In genomic region chr2:151357359-151357758, GRCh38 we compare ENCODE assay signal across 9 cellular contexts. TPM values are rescaled to one million over a fixed set of nuclear protein-coding genes. Genes with fewer than 3 reads are reported as not detected.
A peak's percentile ranks its signal among the peaks of the same experiment; 100 is the strongest.
DNase-seq lines count a peak whose midpoint lies in the region; ATAC-seq and TF ChIP-seq lines count a peak whose summit lies in the region.
"Had no signal": no experiment of that assay in that cellular context is flagged by ENCODE, and none has a peak within 500 bp of the region (broad histone marks: within the 10 kb centered on the region; RNA-seq: fewer than 3 reads in every experiment).

Gene TNFAIP6, plus strand, starts transcription at chr2:151357592. Its CDS starts 75 bp downstream, at chr2:151357667.

- no peaks in the 10 kb centered on the region for H3K27me3 ChIP-seq in HUES6 (ENCODE audit: control insufficient read depth, insufficient read depth, low read length)
- no peaks in the 10 kb centered on the region for H3K27me3 ChIP-seq in brain microvascular endothelial cell (replicated peaks)
- H3K27me3 ChIP-seq in kidney epithelial cell (ENCODE audit: control insufficient read depth, insufficient read depth, low read length): no peaks in the 10 kb centered on the region
- no peaks in the 10 kb centered on the region for H3K27me3 ChIP-seq in transverse colon

- no peak within 1 kb of the TSS for H3K27ac Mint-ChIP-seq in activated CD8-positive, alpha-beta T cell treated with anti-CD3 and anti-CD28 coated beads for 36 hours

- ATAC-seq in activated CD8-positive, alpha-beta T cell treated with anti-CD3 and anti-CD28 coated beads for 36 hours: no peak
- ATAC-seq in left colon (no peak), HG03025 (IDR thresholded peaks at IDR 0.05; ENCODE audit: low FRiP score, unreplicated experiment) (no peak)

- DNase-seq in brain microvascular endothelial cell (peak; percentile 86), kidney epithelial cell (ENCODE audit: low read depth) (peak; percentile 47), transverse colon (no peak), GOT3 (lab: John Stamatoyannopoulos, UW) (no peak), left colon (no peak)
- DNase-seq in activated CD8-positive, alpha-beta T cell treated with anti-CD3 and anti-CD28 coated beads for 36 hours: no peak
- DNase-seq: effector CD4-positive, alpha-beta T cell had no signal

- H3K4me3 ChIP-seq in HUES6 (ENCODE audit: low read depth, low read length): peak within 1 kb of the TSS; percentile 4; the same call in 1 of the 2 replicates
- peak within 1 kb of the TSS; percentile 51 for H3K4me3 ChIP-seq in brain microvascular endothelial cell (ENCODE audit: low read depth, low read length)
- no peak within 1 kb of the TSS for H3K4me3 ChIP-seq in kidney epithelial cell (ENCODE audit: low read depth, low read length)
- no peak within 1 kb of the TSS for H3K4me3 ChIP-seq in transverse colon

- TF ChIP-seq POLR2A in transverse colon (IDR thresholded peaks at IDR 0.05): peak; percentile 43

- CTCF ChIA-PET in activated CD8-positive, alpha-beta T cell treated with anti-CD3 and anti-CD28 coated beads for 36 hours (lab: Charles Lee): no interaction called here

- H3K9ac ChIP-seq in HUES6 (ENCODE audit: low read length): no peak within 1 kb of the TSS

- H3K27me3 Mint-ChIP-seq in activated CD8-positive, alpha-beta T cell treated with anti-CD3 and anti-CD28 coated beads for 36 hours: peaks cover 2% of the 10 kb centered on the region

- intact Hi-C loops in transverse colon (cut with DNase I; ENCODE audit: low total_unique reads): no loop called here
- intact Hi-C loops in activated CD8-positive, alpha-beta T cell treated with anti-CD3 and anti-CD28 coated beads for 36 hours (cut with micrococcal nuclease): no loop called here
- intact Hi-C loops in left colon (cut with DNase I, micrococcal nuclease): no loop called here

- H3K4me1 ChIP-seq in HUES6 (ENCODE audit: control insufficient read depth, insufficient read depth, low read length) (peaks cover 15% of the 10 kb centered on the region; the same call in 1 of the 2 replicates), transverse colon (no peaks in the 10 kb centered on the region)

- in situ Hi-C loops in brain microvascular endothelial cell (cut with HindIII; ENCODE audit: low pct_ligation_motif_present, low sequenced_read_pairs): no loop called here
- in situ Hi-C loops in transverse colon (cut with MboI; ENCODE audit: low pct_ligation_motif_present in 1 of 4, low pct_unique_long_range_greater_than_20kb in 1 of 4, low sequenced_read_pairs in 3 of 4): no loop called here

- H3K36me3 Mint-ChIP-seq in activated CD8-positive, alpha-beta T cell treated with anti-CD3 and anti-CD28 coated beads for 36 hours (ENCODE audit: low read depth): no peaks in the 10 kb centered on the region

- H3K9me3 ChIP-seq in HUES6 (ENCODE audit: control insufficient read depth, insufficient read depth, low read depth, low read length): no peaks in the 10 kb centered on the region
- H3K9me3 ChIP-seq in transverse colon: no peaks in the 10 kb centered on the region

- no peak for TF ChIP-seq CTCF in brain microvascular endothelial cell (IDR thresholded peaks at IDR 0.05; ENCODE audit: low read depth, low read length, missing control alignments)
- TF ChIP-seq CTCF in kidney epithelial cell (IDR thresholded peaks at IDR 0.05; ENCODE audit: insufficient read depth, low read length, poor library complexity, severe bottlenecking): no peak
- no peak for TF ChIP-seq CTCF in transverse colon (IDR thresholded peaks at IDR 0.05)
- no peak for TF ChIP-seq CTCF in activated CD8-positive, alpha-beta T cell treated with anti-CD3 and anti-CD28 coated beads for 36 hours (IDR thresholded peaks at IDR 0.05)

- H3K4me3 Mint-ChIP-seq in activated CD8-positive, alpha-beta T cell treated with anti-CD3 and anti-CD28 coated beads for 36 hours: no peak within 1 kb of the TSS

- H3K36me3 ChIP-seq in HUES6 (ENCODE audit: control insufficient read depth, insufficient read depth, low read length) (no peaks in the 10 kb centered on the region), brain microvascular endothelial cell (replicated peaks) (no peaks in the 10 kb centered on the region), kidney epithelial cell (ENCODE audit: control insufficient read depth, insufficient read depth, low read length) (no peaks in the 10 kb centered on the region), transverse colon (no peaks in the 10 kb centered on the region)

- H3K27ac ChIP-seq in HUES6 (ENCODE audit: low read depth, low read length) (peak within 1 kb of the TSS; percentile 69; the same call in 1 of the 2 replicates), brain microvascular endothelial cell (peak within 1 kb of the TSS; percentile 42), transverse colon (peak within 1 kb of the TSS in 3 of 4 donors; percentile 35 to 36 (median 35))

- WGBS in transverse colon (ENCODE audit: low coverage in 1 of 2), 2 donors: 60 to 64% methylated on average over 3 of the region's 3 CpGs

- H3K9me3 Mint-ChIP-seq in activated CD8-positive, alpha-beta T cell treated with anti-CD3 and anti-CD28 coated beads for 36 hours: no peaks in the 10 kb centered on the region

- no peaks in the 10 kb centered on the region for H3K4me1 Mint-ChIP-seq in activated CD8-positive, alpha-beta T cell treated with anti-CD3 and anti-CD28 coated beads for 36 hours (ENCODE audit: low read depth)

- POLR2A ChIA-PET in activated CD8-positive, alpha-beta T cell treated with anti-CD3 and anti-CD28 coated beads for 36 hours (lab: Charles Lee): no interaction called here

- no peak for TF ChIP-seq EP300 in transverse colon (IDR thresholded peaks at IDR 0.05; ENCODE audit: low read depth)

RNA-seq across cellular contexts. Expression of gene TNFAIP6, which starts in this region (rescaled TPM):
- total RNA-seq in kidney epithelial cell (0.96 and 2.3 TPM in 2 replicates), transverse colon (under 1 TPM in 1 of 4 donors, not detected in 3; 0.95 TPM), left colon (under 1 TPM in 1 of 2 donors, not detected in 1; 0.25 TPM)
- total RNA-seq in activated CD8-positive, alpha-beta T cell treated with anti-CD3 and anti-CD28 coated beads for 36 hours: not detected

Comparison
In these comparisons a context has a peak if more than half of its experiments do, and no peak if none do; other contexts are left out.
1. H3K4me3 ChIP-seq: peak in HUES6 (single experiment) and brain microvascular endothelial cell (single experiment); none in kidney epithelial cell (single experiment) and transverse colon (0 of 4).
2. DNase-seq: peak in brain microvascular endothelial cell (single experiment) and kidney epithelial cell (single experiment); none in transverse colon (single experiment), GOT3 (single experiment), activated CD8-positive, alpha-beta T cell treated with anti-CD3 and anti-CD28 coated beads for 36 hours (single experiment) and left colon (0 of 2).
3. Peak in every context shown above with its lines, with median percentiles within 50 percentile points of each other: H3K27ac ChIP-seq.